8 cellular contexts compared by ENCODE assay signal in the genomic region with DNA sequence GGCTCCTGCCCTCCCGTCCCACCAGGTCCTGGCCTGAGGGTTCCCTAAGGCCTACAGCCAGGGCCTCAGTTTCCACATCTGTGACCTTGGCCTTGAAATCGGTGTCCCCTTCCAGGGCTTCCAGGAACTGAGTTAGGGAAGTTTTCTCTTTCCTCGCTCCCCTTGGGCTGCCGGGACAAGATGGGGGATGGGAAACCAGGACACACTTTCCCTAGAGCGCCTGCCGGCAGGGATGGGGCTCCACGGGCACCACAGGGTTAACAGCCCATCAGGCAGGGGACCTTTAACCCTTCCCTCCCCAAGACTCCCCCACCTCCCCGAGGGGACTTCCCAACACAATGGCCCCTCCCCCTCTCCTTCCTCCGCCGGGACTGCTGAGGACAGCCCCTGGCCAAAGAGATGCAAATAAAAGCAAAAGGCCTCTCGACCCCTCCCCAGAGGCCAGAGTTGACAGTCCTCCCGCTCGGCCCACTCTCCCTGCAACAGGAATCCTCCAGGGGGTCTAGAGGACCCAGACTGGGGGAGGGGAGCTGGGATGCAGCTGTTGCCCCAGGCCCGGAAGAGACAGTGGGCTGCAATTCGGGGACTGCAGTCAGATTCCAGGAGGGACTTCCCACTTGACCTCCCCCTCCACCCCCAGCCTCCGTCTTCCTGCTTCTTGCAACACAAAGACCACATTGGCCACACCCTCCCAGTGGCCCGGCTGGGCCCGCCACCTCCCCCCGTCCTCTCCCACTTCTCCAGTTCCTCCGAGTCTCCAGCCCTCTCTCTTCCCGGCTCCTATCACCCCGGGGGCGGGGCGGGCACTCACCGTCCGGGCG. TPM values are rescaled to one million over a fixed set of nuclear protein-coding genes. Genes with fewer than 3 reads are reported as not detected.
DNase-seq lines count a peak whose midpoint lies in the region; ATAC-seq and TF ChIP-seq lines count a peak whose summit lies in the region.

No MANE protein-coding gene starts in this region.

- H3K9me2 ChIP-seq in hepatocyte (replicated peaks; ENCODE audit: insufficient read depth), result no peaks in the 10 kb centered on the region

- ATAC-seq in HG03108 (IDR thresholded peaks at IDR 0.05; ENCODE audit: unreplicated experiment), result peak; percentile 16

- H3K36me3 Mint-ChIP-seq in progenitor cell of endocrine pancreas (ENCODE audit: insufficient read depth), result peaks cover 4% of the 10 kb centered on the region

- H3K36me3 ChIP-seq in Peyer's patch (no peaks in the 10 kb centered on the region), ascending aorta (peaks cover 11 to 15% of the 10 kb centered on the region in 2 donors), hepatocyte (replicated peaks; ENCODE audit: insufficient read depth, low read depth) (no peaks in the 10 kb centered on the region)

- peaks cover 2% of the 10 kb centered on the region for H4K20me1 ChIP-seq in hepatocyte (ENCODE audit: insufficient read depth, poor library complexity, severe bottlenecking)

- intact Hi-C loops in ascending aorta (cut with DNase I), result loop anchor here (1.0 kb wide), 1 partner anchor 29 kb away; a partner anchor contains a TSS

- peak overlapping the region; percentile 68 for H3K4me3 Mint-ChIP-seq in progenitor cell of endocrine pancreas (ENCODE audit: low read depth)

- peak in 1 of 2 donors; percentile 34 for TF ChIP-seq POLR2A in Peyer's patch (IDR thresholded peaks at IDR 0.05)

- H3K27ac Mint-ChIP-seq in progenitor cell of endocrine pancreas, result peak overlapping the region; percentile 97

- H2AFZ ChIP-seq in hepatocyte, result no peak overlapping the region

- H3K4me2 ChIP-seq in hepatocyte, result peak overlapping the region; percentile 98

- H3K27me3 ChIP-seq in Peyer's patch (no peaks in the 10 kb centered on the region), ascending aorta (no peaks in the 10 kb centered on the region), hepatocyte (no peaks in the 10 kb centered on the region)

- H3K79me2 ChIP-seq in hepatocyte, result peaks cover 41% of the 10 kb centered on the region

- TF ChIP-seq CTCF in Peyer's patch (IDR thresholded peaks at IDR 0.05) (no peak), ascending aorta (IDR thresholded peaks at IDR 0.05) (no peak), hepatocyte (IDR thresholded peaks at IDR 0.05; ENCODE audit: poor library complexity) (no peak), progenitor cell of endocrine pancreas (IDR thresholded peaks at IDR 0.05; ENCODE audit: unreplicated experiment) (no peak)

- peaks cover 18% of the 10 kb centered on the region for H3K4me1 Mint-ChIP-seq in progenitor cell of endocrine pancreas (ENCODE audit: low read depth)

- H3K9me3 ChIP-seq in Peyer's patch, result no peaks in the 10 kb centered on the region
- no peaks in the 10 kb centered on the region for H3K9me3 ChIP-seq in ascending aorta
- no peaks in the 10 kb centered on the region for H3K9me3 ChIP-seq in hepatocyte (ENCODE audit: low read depth)

- H3K4me1 ChIP-seq in Peyer's patch (peaks cover 4 to 55% (median 32%) of the 10 kb centered on the region in 4 donors), ascending aorta (peaks cover 17 to 30% of the 10 kb centered on the region in 2 donors), hepatocyte (ENCODE audit: insufficient read depth) (peaks cover 37% of the 10 kb centered on the region)

- H3K4me3 ChIP-seq in Peyer's patch (peak overlapping the region; percentile 47 to 96 (median 80)), ascending aorta (peak overlapping the region; percentile 88 to 91), hepatocyte (peak overlapping the region; percentile 30)

- 7% methylated on average over 15 of the region's 27 CpGs for WGBS in hepatocyte (ENCODE audit: low lambda C conversion rate, missing lambda C conversion rate)

- DNase-seq in DMS153 treated with DMSO at 0.1 percent for 48 hours (lab: John Stamatoyannopoulos, UW; ENCODE audit: unreplicated experiment) (peak; percentile 23), Peyer's patch (peak; percentile 77 to 90 (median 77)), ascending aorta (ENCODE audit: low spot score in 2 of 2) (peak; percentile 82 to 96), hepatocyte (ENCODE audit: low spot score) (peak; percentile 92), progenitor cell of endocrine pancreas (ENCODE audit: low spot score, unreplicated experiment) (peak; percentile 59), NCI-H1436 (lab: John Stamatoyannopoulos, UW) (no peak), NCI-H1092 treated with DMSO at 0.1 percent for 48 hours (lab: John Stamatoyannopoulos, UW) (no peak)

- no peaks in the 10 kb centered on the region for H3K9me3 Mint-ChIP-seq in progenitor cell of endocrine pancreas (ENCODE audit: low read depth)

- H3K27me3 Mint-ChIP-seq in progenitor cell of endocrine pancreas, result no peaks in the 10 kb centered on the region

- H3K27ac ChIP-seq in Peyer's patch, result peak overlapping the region; percentile 97 to 100 (median 99)
- peak overlapping the region; percentile 100 for H3K27ac ChIP-seq in ascending aorta
- H3K27ac ChIP-seq in hepatocyte, result peak overlapping the region; percentile 99

RNA-seq across cellular contexts. Expression of a gene that starts 3.4 kb away (rescaled TPM):
- total RNA-seq in Peyer's patch (10 to 100 TPM in 1 of 4 donors, 1 to 10 TPM in 3; 4.1 to 10.0 (median 5.5) TPM), ascending aorta (14.9 TPM), hepatocyte (8.0 and 9.9 TPM in 2 replicates), progenitor cell of endocrine pancreas (18.3 and 23.5 TPM in 2 replicates)
- polyA plus RNA-seq in hepatocyte, result 14.7 and 22.0 TPM in 2 replicates

RNA-seq across cellular contexts. Expression of a gene that starts 28.8 kb away (rescaled TPM):
- 100 to 1,000 TPM in 1 of 4 donors, 10 to 100 TPM in 3; 12.1 to 104 (median 35.8) TPM for total RNA-seq in Peyer's patch
- 45.3 TPM for total RNA-seq in ascending aorta
- total RNA-seq in hepatocyte, result 5.2 and 7.9 TPM in 2 replicates
- 13.0 and 19.6 TPM in 2 replicates for polyA plus RNA-seq in hepatocyte
- total RNA-seq in progenitor cell of endocrine pancreas, result 34.4 and 36.1 TPM in 2 replicates

RNA-seq across cellular contexts. Expression of a gene that starts 47.1 kb away (rescaled TPM):
- 10 to 100 TPM in 2 of 4 donors, 1 to 10 TPM in 2; 6.1 to 23.9 (median 12.8) TPM for total RNA-seq in Peyer's patch
- 33.7 TPM for total RNA-seq in ascending aorta
- total RNA-seq in hepatocyte, result 1.7 and 1.9 TPM in 2 replicates
- polyA plus RNA-seq in hepatocyte, result 11.9 and 13.8 TPM in 2 replicates
- 9.1 and 11.8 TPM in 2 replicates for total RNA-seq in progenitor cell of endocrine pancreas

Comparison
In these comparisons a context has a peak if more than half of its experiments do, and no peak if none do; other contexts are left out.
1. DNase-seq: peak in DMS153 treated with DMSO at 0.1 percent for 48 hours (single experiment), Peyer's patch (3 of 3), ascending aorta (2 of 2), hepatocyte (single experiment) and progenitor cell of endocrine pancreas (single experiment); none in NCI-H1436 (single experiment) and NCI-H1092 treated with DMSO at 0.1 percent for 48 hours (single experiment).
2. H3K4me3 ChIP-seq: peak in every context shown above with its lines; median percentile 90 in ascending aorta; 80 in Peyer's patch; 30 in hepatocyte.
3. Peak in every context shown above with its lines, with median percentiles within 50 percentile points of each other: H3K27ac ChIP-seq.